8 cellular contexts compared by ENCODE assay signal in genomic region chr22:17777005-17777716, GRCh38. TPM values are rescaled to one million over a fixed set of nuclear protein-coding genes. Genes with fewer than 3 reads are reported as not detected.
DNase-seq lines count a peak whose midpoint lies in the region; ATAC-seq, FAIRE-seq and TF ChIP-seq lines count a peak whose summit lies in the region.

No MANE protein-coding gene starts in this region.

- H3K23me2 ChIP-seq in H1 (ENCODE audit: low read depth, low read length), result peaks cover 11% of the 10 kb centered on the region

- H3K4ac ChIP-seq in H1 (replicated peaks; ENCODE audit: insufficient read length, low read depth, low read length), result no peak overlapping the region

- H2BK20ac ChIP-seq in H1 (ENCODE audit: low read length), result no peak overlapping the region

- H3K27me3 Mint-ChIP-seq in activated CD4-positive, alpha-beta T cell treated with anti-CD3 and anti-CD28 coated beads for 36 hours, result no peaks in the 10 kb centered on the region

- TF ChIP-seq POLR2A in H1 (IDR thresholded peaks at IDR 0.05; ENCODE audit: control extremely low read depth in 1 of 2, low read depth in 2 of 2, low read length in 2 of 2), result no peak

- H3K79me2 ChIP-seq in H1 (ENCODE audit: control insufficient read depth in 1 of 2, insufficient read depth in 2 of 2, low read length in 2 of 2), result peaks cover 0 to 13% of the 10 kb centered on the region in 2 experiments; a peak in 1 of 4 replicates

- H3K4me1 Mint-ChIP-seq in activated CD4-positive, alpha-beta T cell treated with anti-CD3 and anti-CD28 coated beads for 36 hours, result peaks cover 85% of the 10 kb centered on the region

- no peak overlapping the region for H4K8ac ChIP-seq in H1 (ENCODE audit: extremely low read depth, insufficient read depth, low read length)

- H2AFZ ChIP-seq in H1 (ENCODE audit: low read length), result no peak overlapping the region

- no peak for FAIRE-seq in H1 (lab: Jason Lieb, UNC)
- FAIRE-seq in D721Med (lab: Jason Lieb, UNC), result no peak

- no peak overlapping the region for H3K23ac ChIP-seq in H1 (ENCODE audit: insufficient read length)

- H3K56ac ChIP-seq in H1 (replicated peaks; ENCODE audit: insufficient read length, low read depth, low read length), result no peak overlapping the region

- TF ChIP-seq EP300 in H1 (IDR thresholded peaks at IDR 0.05; ENCODE audit: borderline replicate concordance in 1 of 2, low read depth in 2 of 2, low read length in 2 of 2), result no peak

- H3K27me3 ChIP-seq in GM06990 (replicated peaks; ENCODE audit: control insufficient read depth, insufficient read depth, low read length) (no peaks in the 10 kb centered on the region), H1 (replicated peaks in 1 of 4; ENCODE audit: control insufficient read depth in 3 of 4, extremely low read depth in 1 of 4, insufficient read depth in 3 of 4, low read length in 3 of 4) (no peaks in the 10 kb centered on the region), HAP-1 (ENCODE audit: low read depth) (no peaks in the 10 kb centered on the region)

- TF ChIP-seq CTCF in GM06990 (IDR thresholded peaks at IDR 0.05; ENCODE audit: insufficient read depth, low read length, poor library complexity, severe bottlenecking) (no peak), H1 (IDR thresholded peaks at IDR 0.05; ENCODE audit: control extremely low read depth in 1 of 3, insufficient read depth in 1 of 3, low read depth in 1 of 3, low read length in 3 of 3) (no peak), D721Med (IDR thresholded peaks at IDR 0.05; ENCODE audit: insufficient read depth, missing control alignments) (no peak)

- H4K5ac ChIP-seq in H1 (ENCODE audit: insufficient read length, low read depth, low read length), result no peak overlapping the region

- DNase-seq in GM06990 (ENCODE audit: extremely low read depth, insufficient read length), result peak; percentile 79
- DNase-seq in activated CD4-positive, alpha-beta T cell treated with anti-CD3 and anti-CD28 coated beads for 36 hours, result peak; percentile 80
- DNase-seq in H1 (ENCODE audit: low read depth in 1 of 2, low spot score in 2 of 2), result no peak
- DNase-seq in stimulated activated CD4-positive, alpha-beta T cell treated with anti-CD3 and anti-CD28 coated beads, Interleukin-4, amount 100 ng/mL, for 48 hours (ENCODE audit: low read depth in 2 of 2), result peak; percentile 46 to 54
- no peak for DNase-seq in D721Med (ENCODE audit: insufficient read length, low spot score)
- DNase-seq in HAP-1 (ENCODE audit: low spot score in 2 of 2), result no peak

- no peak overlapping the region for H3K9ac ChIP-seq in H1 (replicated peaks in 1 of 4; ENCODE audit: extremely low read depth in 1 of 4, low read depth in 3 of 4, low read length in 3 of 4)

- H3K14ac ChIP-seq in H1 (ENCODE audit: insufficient read length), result no peak overlapping the region

- peaks cover 0 to 25% (median 21%) of the 10 kb centered on the region in 4 experiments; a peak in 6 of 7 replicates for H3K4me1 ChIP-seq in H1 (replicated peaks in 1 of 4; ENCODE audit: control insufficient read depth in 3 of 4, insufficient read depth in 4 of 4, low read length in 3 of 4)
- H3K4me1 ChIP-seq in HAP-1, result peaks cover 5% of the 10 kb centered on the region

- intact Hi-C loops in activated CD4-positive, alpha-beta T cell treated with anti-CD3 and anti-CD28 coated beads for 36 hours (cut with DNase I, micrococcal nuclease), result loop anchor here (1.0 to 5.0 kb wide), 2 partner anchors 10 to 560 kb away; partner anchors contain the start of gene ADA2 (in 1 of the 2)

- no peak overlapping the region for H2BK120ac ChIP-seq in H1 (replicated peaks; ENCODE audit: low read depth, low read length)

- peaks cover 7% of the 10 kb centered on the region; the same call in 1 of the 2 replicates for H3K79me1 ChIP-seq in H1 (ENCODE audit: low read depth, low read length)

- H3K36me3 ChIP-seq in GM06990 (ENCODE audit: control insufficient read depth, insufficient read depth, low read length), result no peaks in the 10 kb centered on the region
- no peaks in the 10 kb centered on the region for H3K36me3 ChIP-seq in H1 (ENCODE audit: control insufficient read depth in 2 of 4, insufficient read depth in 4 of 4, low read length in 3 of 4)
- H3K36me3 ChIP-seq in HAP-1 (replicated peaks), result no peaks in the 10 kb centered on the region

- ATAC-seq in HG03175 (IDR thresholded peaks at IDR 0.05; ENCODE audit: unreplicated experiment), result peak; percentile 35
- peak; percentile 43 for ATAC-seq in activated CD4-positive, alpha-beta T cell treated with anti-CD3 and anti-CD28 coated beads for 36 hours
- ATAC-seq in HG03565 (IDR thresholded peaks at IDR 0.05; ENCODE audit: unreplicated experiment), result no peak

- POLR2A ChIA-PET in activated CD4-positive, alpha-beta T cell treated with anti-CD3 and anti-CD28 coated beads for 36 hours (lab: Charles Lee), result interaction anchor here (0.7 kb wide), 1 partner anchor 10 kb away, joined by 3 read pairs; no protein-coding TSS in a partner anchor
- POLR2A ChIA-PET in H1 (lab: Charles Lee; ENCODE audit: partially characterized antibody), result interaction anchor here (1.3 kb wide), 1 partner anchor 10 kb away, joined by 3 read pairs; no protein-coding TSS in a partner anchor

- no peak overlapping the region for H3K4me2 ChIP-seq in H1 (ENCODE audit: insufficient read depth in 1 of 2, low read depth in 2 of 2, low read length in 2 of 2)

- H2BK15ac ChIP-seq in H1 (ENCODE audit: low read length), result no peak overlapping the region

- 0 out of 2 replicates have a peak overlapping the region, but pooled peaks have one; percentile 50 for H2BK12ac ChIP-seq in H1 (ENCODE audit: low read depth, low read length)

- peak overlapping the region; percentile 89 for H3K4me3 Mint-ChIP-seq in activated CD4-positive, alpha-beta T cell treated with anti-CD3 and anti-CD28 coated beads for 36 hours

- H2BK5ac ChIP-seq in H1 (ENCODE audit: low read depth, low read length), result no peak overlapping the region

- no peak overlapping the region for H2AK5ac ChIP-seq in H1 (ENCODE audit: low read depth, low read length)

- peaks cover 3% of the 10 kb centered on the region for H3K36me3 Mint-ChIP-seq in activated CD4-positive, alpha-beta T cell treated with anti-CD3 and anti-CD28 coated beads for 36 hours (ENCODE audit: low read depth)

- no peak overlapping the region for H3K27ac ChIP-seq in H1 (ENCODE audit: low read depth, low read length)

- WGBS in H1 (ENCODE audit: extremely low coverage in 1 of 2, insufficient coverage in 1 of 2, insufficient read length in 1 of 2, insufficient replicate concordance in 2 of 2, low coverage in 1 of 2, low lambda C conversion rate in 2 of 2, missing lambda C conversion rate in 1 of 2), 2 experiments, result 90% methylated on average over 26 of the region's 27 CpGs; no CpG with 5 or more reads in 1 of the 2 experiments

- no peak overlapping the region for H3K18ac ChIP-seq in H1 (ENCODE audit: extremely low read depth, low read length)

- CTCF ChIA-PET in activated CD4-positive, alpha-beta T cell treated with anti-CD3 and anti-CD28 coated beads for 36 hours (lab: Charles Lee), result interaction anchor here (0.7 to 2.3 kb wide), 6 partner anchors 8 to 105 kb away, joined by 3 to 8 read pairs (median 3); no protein-coding TSS in a partner anchor
- CTCF ChIA-PET in H1 (lab: Charles Lee; ENCODE audit: partially characterized antibody), result interaction anchor here (0.7 to 6.5 kb wide), 4 partner anchors 12 to 42 kb away, joined by 3 to 52 read pairs (median 27); no protein-coding TSS in a partner anchor

- H3K4me3 ChIP-seq in GM06990 (replicated peaks; ENCODE audit: low read depth, low read length), result peak overlapping the region; percentile 91
- no peak overlapping the region for H3K4me3 ChIP-seq in H1 (ENCODE audit: extremely low read depth in 1 of 4, insufficient read depth in 2 of 4, low read depth in 3 of 4, low read length in 4 of 4)
- no peak overlapping the region for H3K4me3 ChIP-seq in HAP-1

- TF ChIP-seq RAD21 in H1 (IDR thresholded peaks at IDR 0.05 in 1 of 2, conservative IDR thresholded peaks at IDR 0.05 in 1 of 2; ENCODE audit: low read depth in 2 of 2, low read length in 2 of 2), result no peak

- no peaks in the 10 kb centered on the region for H3K9me3 Mint-ChIP-seq in activated CD4-positive, alpha-beta T cell treated with anti-CD3 and anti-CD28 coated beads for 36 hours (ENCODE audit: low read depth)

- H4K20me1 ChIP-seq in H1 (replicated peaks in 1 of 2; ENCODE audit: control insufficient read depth in 1 of 2, insufficient read depth in 2 of 2, low read length in 2 of 2), result peaks cover 0 to 2% of the 10 kb centered on the region in 2 experiments

- in situ Hi-C loops in HAP-1 (cut with MboI; ENCODE audit: low sequenced_read_pairs), result no loop called here

- no peak overlapping the region for H4K91ac ChIP-seq in H1 (replicated peaks; ENCODE audit: insufficient read length, low read length)

- peak overlapping the region; percentile 99 for H3K27ac Mint-ChIP-seq in activated CD4-positive, alpha-beta T cell treated with anti-CD3 and anti-CD28 coated beads for 36 hours

- no peaks in the 10 kb centered on the region for H3K9me3 ChIP-seq in H1 (ENCODE audit: insufficient read depth in 2 of 2, low read depth in 1 of 2, low read length in 1 of 2)
- no peaks in the 10 kb centered on the region for H3K9me3 ChIP-seq in HAP-1

TF ChIP-seq in H1, 55 proteins besides CTCF, POLR2A, EP300 and RAD21:
- TF ChIP-seq SIRT6 (IDR thresholded peaks at IDR 0.05; ENCODE audit: low read length) (no peak), HDAC2 (IDR thresholded peaks at IDR 0.05; ENCODE audit: borderline replicate concordance in 1 of 2, low read depth in 2 of 2, low read length in 2 of 2) (no peak), KDM5A (IDR thresholded peaks at IDR 0.05; ENCODE audit: low read length) (no peak)

RNA-seq across cellular contexts. Expression of gene BID, which starts 2.9 kb away (rescaled TPM):
- total RNA-seq in activated CD4-positive, alpha-beta T cell treated with anti-CD3 and anti-CD28 coated beads for 36 hours, result 10 to 100 TPM; 16.8 to 27.1 TPM
- total RNA-seq in H1 (2021; fragmentation: NEBNext Ultra II Directional; extraction: Animal tissue kit (Norgen Biotek cat#: 25700)), result 39.3 and 41.6 TPM in 2 replicates
- 114 and 133 TPM in 2 replicates for polyA plus RNA-seq in H1 (2011; rRNA removed)
- 90.6 TPM for polyA plus RNA-seq in H1 (2011; cell fraction: cytosol; rRNA removed)
- polyA plus RNA-seq in H1 (2011; cell fraction: nucleus; rRNA removed), result 66.4 TPM
- polyA plus RNA-seq in H1 (2012, experiment 1 of 2), result 33.0 to 44.6 TPM (median 43.2 TPM) in 4 replicates
- polyA plus RNA-seq in H1 (2012, experiment 2 of 2), result 24.4 TPM
- 52.8 TPM for polyA plus RNA-seq in H1 (2013, experiment 1 of 2)
- polyA plus RNA-seq in H1 (2013, experiment 2 of 2), result 53.5 TPM
- 15.5 and 15.6 TPM in 2 replicates for polyA minus RNA-seq in H1 (2011; rRNA and poly(A)+ RNA removed)
- 29.1 TPM for polyA minus RNA-seq in H1 (2011; cell fraction: cytosol; rRNA and poly(A)+ RNA removed)
- polyA minus RNA-seq in H1 (2011; cell fraction: nucleus; rRNA and poly(A)+ RNA removed), result 14.9 TPM

Comparison
In these comparisons a context has a peak if more than half of its experiments do, and no peak if none do; other contexts are left out.
1. DNase-seq: peak in GM06990 (single experiment), activated CD4-positive, alpha-beta T cell treated with anti-CD3 and anti-CD28 coated beads for 36 hours (single experiment) and stimulated activated CD4-positive, alpha-beta T cell treated with anti-CD3 and anti-CD28 coated beads, Interleukin-4, amount 100 ng/mL, for 48 hours (2 of 2); none in H1 (0 of 2), D721Med (single experiment) and HAP-1 (0 of 2).